In the genomic region with DNA sequence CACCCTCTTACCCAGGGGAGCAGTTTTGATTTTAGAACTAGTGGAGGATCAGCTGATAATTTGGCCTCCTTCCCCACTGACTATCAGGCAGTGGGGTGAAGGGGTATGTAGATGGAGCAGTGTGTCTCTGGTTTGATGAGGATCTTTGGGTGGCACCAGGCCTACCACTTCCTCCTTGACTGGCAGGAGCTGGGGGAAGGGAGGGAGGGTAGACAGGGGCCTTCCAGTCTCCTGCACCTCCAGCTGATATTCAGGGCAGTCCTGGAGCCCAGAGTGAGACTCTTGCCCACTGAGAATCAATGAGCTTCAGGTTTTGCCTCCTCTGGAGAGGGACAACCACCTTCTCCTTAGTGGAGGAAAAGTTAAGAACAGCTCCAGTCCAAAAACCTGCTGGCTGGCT, we compare ENCODE assay signal across 12 cellular contexts. TPM values are rescaled to one million over a fixed set of nuclear protein-coding genes. Genes with fewer than 3 reads are reported as not detected.
DNase-seq lines count a peak whose midpoint lies in the region; ATAC-seq and TF ChIP-seq lines count a peak whose summit lies in the region.
"Had no signal": no experiment of that assay in that cellular context is flagged by ENCODE, and none has a peak within 500 bp of the region (broad histone marks: within the 10 kb centered on the region; RNA-seq: fewer than 3 reads in every experiment).

No MANE protein-coding gene starts in this region.

- POLR2A ChIA-PET in OCI-LY7 (lab: Charles Lee) = interaction anchor here (0.7 to 2.1 kb wide), 5 partner anchors 23 to 167 kb away, joined by 3 to 5 read pairs (median 3); a partner anchor contains a TSS

- H3K9ac ChIP-seq in DND-41 (ENCODE audit: low read depth, low read length) (peak overlapping the region; percentile 16), rectal smooth muscle tissue (ENCODE audit: low read length) (no peak overlapping the region), H9 (ENCODE audit: extremely low read depth, insufficient read length, low read length) (no peak overlapping the region)

- DNase-seq in DND-41 (peak; percentile 66), OCI-LY7 (ENCODE audit: low spot score) (no peak), T1000 (lab: John Stamatoyannopoulos, UW) (no peak), H9 (no peak)
- peak; percentile 63 for DNase-seq in activated naive CD4-positive, alpha-beta T cell treated with anti-CD3 and anti-CD28 coated beads for 36 hours
- DNase-seq: caudate nucleus, DMS79, NCI-H146 had no signal

- peaks cover 63% of the 10 kb centered on the region for H3K4me1 Mint-ChIP-seq in activated naive CD4-positive, alpha-beta T cell treated with anti-CD3 and anti-CD28 coated beads for 36 hours (ENCODE audit: low read depth)
- peaks cover 20 to 21% of the 10 kb centered on the region in 2 experiments for H3K4me1 Mint-ChIP-seq in H9

- H3K4me3 ChIP-seq in DND-41 (ENCODE audit: low read depth in 1 of 2, low read length in 2 of 2) = no peak overlapping the region
- H3K4me3 ChIP-seq in OCI-LY7 (ENCODE audit: low read depth, low read length, poor library complexity, severe bottlenecking) = peak overlapping the region; percentile 94
- H3K4me3 ChIP-seq in rectal smooth muscle tissue (ENCODE audit: low read length) = peak overlapping the region; percentile 6

- ATAC-seq in DND-41 (ENCODE audit: insufficient read depth, low read depth) = 0 out of 3 replicates have a peak, but pooled peaks have one; percentile 15
- ATAC-seq in esophagus mucosa = no peak
- no peak for ATAC-seq in HG03045 (IDR thresholded peaks at IDR 0.05; ENCODE audit: unreplicated experiment)
- ATAC-seq: Panc1 had no signal

- H3K4me2 ChIP-seq in DND-41 (ENCODE audit: insufficient read depth, low read length) = peak overlapping the region; percentile 73; the same call in 1 of the 2 replicates
- peak overlapping the region; percentile 98 for H3K4me2 ChIP-seq in OCI-LY7 (ENCODE audit: low read length)
- no peak overlapping the region for H3K4me2 ChIP-seq in H9 (ENCODE audit: insufficient read depth, insufficient read length, low read length)

- H3K56ac ChIP-seq in H9 (ENCODE audit: insufficient read length, low read depth, low read length) = no peak overlapping the region

- H2BK20ac ChIP-seq in H9 (ENCODE audit: low read depth, low read length, poor library complexity, severe bottlenecking) = no peak overlapping the region

- H2AFZ ChIP-seq in DND-41 (ENCODE audit: low read depth, low read length) (no peak overlapping the region), OCI-LY7 (ENCODE audit: low read length) (no peak overlapping the region), H9 (ENCODE audit: low read length) (no peak overlapping the region)

- no peak overlapping the region for H2BK5ac ChIP-seq in H9 (ENCODE audit: insufficient read length, low read length)

- H3K27ac ChIP-seq in DND-41 (ENCODE audit: low read length) (peak overlapping the region; percentile 42), OCI-LY7 (ENCODE audit: low read depth, low read length, poor library complexity, severe bottlenecking) (peak overlapping the region; percentile 36), rectal smooth muscle tissue (ENCODE audit: low read depth, low read length) (no peak overlapping the region), H9 (ENCODE audit: insufficient read length, low read depth, low read length) (no peak overlapping the region)

- no peak overlapping the region for H3K14ac ChIP-seq in H9 (ENCODE audit: insufficient read depth, low read length)

- H3K36me3 ChIP-seq in DND-41 (ENCODE audit: insufficient read depth, low read length) = peaks cover 32% of the 10 kb centered on the region
- peaks cover 29% of the 10 kb centered on the region; the same call in 1 of the 2 replicates for H3K36me3 ChIP-seq in OCI-LY7 (ENCODE audit: insufficient read depth, low read length)
- no peaks in the 10 kb centered on the region for H3K36me3 ChIP-seq in rectal smooth muscle tissue (ENCODE audit: control insufficient read depth, insufficient read depth, low read length)

- no peak overlapping the region for H2BK120ac ChIP-seq in H9 (ENCODE audit: low read depth, low read length, poor library complexity, severe bottlenecking)

- no peak overlapping the region for H4K91ac ChIP-seq in H9 (ENCODE audit: insufficient read length, low read depth, low read length)

- H2AK5ac ChIP-seq in H9 (ENCODE audit: insufficient read length, low read length) = no peak overlapping the region

- peaks cover 20% of the 10 kb centered on the region for H4K20me1 ChIP-seq in DND-41 (ENCODE audit: insufficient read depth, low read length)
- no peaks in the 10 kb centered on the region for H4K20me1 ChIP-seq in OCI-LY7 (ENCODE audit: insufficient read depth, low read length)
- no peaks in the 10 kb centered on the region for H4K20me1 ChIP-seq in H9 (ENCODE audit: control insufficient read depth, insufficient read depth, insufficient read length)

- no peaks in the 10 kb centered on the region for H3K9me3 Mint-ChIP-seq in activated naive CD4-positive, alpha-beta T cell treated with anti-CD3 and anti-CD28 coated beads for 36 hours
- no peaks in the 10 kb centered on the region for H3K9me3 Mint-ChIP-seq in H9

- no peaks in the 10 kb centered on the region for H3K27me3 Mint-ChIP-seq in activated naive CD4-positive, alpha-beta T cell treated with anti-CD3 and anti-CD28 coated beads for 36 hours (ENCODE audit: low read depth)
- no peaks in the 10 kb centered on the region; the same call in 1 of the 2 replicates for H3K27me3 Mint-ChIP-seq in H9 (ENCODE audit: low read depth)

- H3T11ph ChIP-seq in H9 (ENCODE audit: low read length) = no peak overlapping the region

- H2BK15ac ChIP-seq in H9 (ENCODE audit: low read depth, low read length) = no peak overlapping the region

- intact Hi-C loops in OCI-LY7 (cut with micrococcal nuclease; ENCODE audit: unreplicated experiment) = no loop called here
- intact Hi-C loops in activated naive CD4-positive, alpha-beta T cell treated with anti-CD3 and anti-CD28 coated beads for 36 hours (cut with micrococcal nuclease) = no loop called here

- H3K18ac ChIP-seq in H9 (ENCODE audit: insufficient read length, low read depth, low read length) = no peak overlapping the region

- H3K4me1 ChIP-seq in DND-41 (ENCODE audit: insufficient read depth, low read length) = peaks cover 67% of the 10 kb centered on the region
- peaks cover 70% of the 10 kb centered on the region for H3K4me1 ChIP-seq in OCI-LY7 (ENCODE audit: insufficient read depth, low read length, poor library complexity, severe bottlenecking)
- H3K4me1 ChIP-seq in rectal smooth muscle tissue (ENCODE audit: control insufficient read depth, insufficient read depth, low read length) = no peaks in the 10 kb centered on the region
- peaks cover 2% of the 10 kb centered on the region; the same call in 1 of the 2 replicates for H3K4me1 ChIP-seq in H9 (ENCODE audit: insufficient read depth, low read length)

- H3K23ac ChIP-seq in H9 (ENCODE audit: insufficient read length, low read depth, low read length) = no peak overlapping the region

- H4K8ac ChIP-seq in H9 (replicated peaks; ENCODE audit: insufficient read length, low read depth, low read length) = no peak overlapping the region

- H3K4me3 Mint-ChIP-seq in activated naive CD4-positive, alpha-beta T cell treated with anti-CD3 and anti-CD28 coated beads for 36 hours = peak overlapping the region; percentile 81
- H3K4me3 Mint-ChIP-seq in H9 = no peak overlapping the region

- H3K79me2 ChIP-seq in DND-41 (ENCODE audit: insufficient read depth, low read length) = peaks cover 71% of the 10 kb centered on the region
- H3K79me2 ChIP-seq in OCI-LY7 (ENCODE audit: insufficient read depth, low read depth, low read length) = peaks cover 41% of the 10 kb centered on the region; the same call in 1 of the 2 replicates
- H3K79me2 ChIP-seq in H9 (ENCODE audit: insufficient read depth, low read length) = no peaks in the 10 kb centered on the region

- CTCF ChIA-PET in OCI-LY7 (lab: Charles Lee; ENCODE audit: unreplicated experiment) = interaction anchor here (1.3 kb wide), 1 partner anchor 27 kb away, joined by 4 read pairs; no protein-coding TSS in a partner anchor
- CTCF ChIA-PET in activated naive CD4-positive, alpha-beta T cell treated with anti-CD3 and anti-CD28 coated beads for 36 hours (lab: Charles Lee) = interaction anchor here (0.6 to 7.5 kb wide), 4 partner anchors 29 to 239 kb away, joined by 3 to 188 read pairs (median 53); a partner anchor contains a TSS

- H2BK12ac ChIP-seq in H9 (ENCODE audit: insufficient read length, low read depth, low read length) = no peak overlapping the region

- no peaks in the 10 kb centered on the region for H3K23me2 ChIP-seq in H9 (ENCODE audit: insufficient read length, low read depth, low read length, poor library complexity, severe bottlenecking)

- no TSS peak for BruUV-seq in OCI-LY7 (replicated peaks; lab: Mats Ljungman, UMichigan)

- no peak for TF ChIP-seq CTCF in DND-41 (IDR thresholded peaks at IDR 0.05; ENCODE audit: borderline replicate concordance, extremely low read depth, low read length, poor library complexity, severe bottlenecking)
- no peak for TF ChIP-seq CTCF in OCI-LY7 (conservative IDR thresholded peaks at IDR 0.05; ENCODE audit: low read length)
- TF ChIP-seq CTCF in H9 (conservative IDR thresholded peaks at IDR 0.05) = no peak

- H3K27me3 ChIP-seq in DND-41 (ENCODE audit: insufficient read depth, low read length, poor library complexity) (no peaks in the 10 kb centered on the region), rectal smooth muscle tissue (ENCODE audit: control insufficient read depth, insufficient read depth, low read length) (no peaks in the 10 kb centered on the region), H9 (ENCODE audit: insufficient read depth, low read length) (no peaks in the 10 kb centered on the region)

- no peak overlapping the region for H3K4ac ChIP-seq in H9 (ENCODE audit: low read depth, low read length)

- no peaks in the 10 kb centered on the region for H3K9me3 ChIP-seq in DND-41 (ENCODE audit: insufficient read depth, low read length, severe bottlenecking)
- no peaks in the 10 kb centered on the region for H3K9me3 ChIP-seq in OCI-LY7 (ENCODE audit: low read length)
- no peaks in the 10 kb centered on the region for H3K9me3 ChIP-seq in H9 (ENCODE audit: control insufficient read depth, low read depth, low read length)

- H3K27ac Mint-ChIP-seq in activated naive CD4-positive, alpha-beta T cell treated with anti-CD3 and anti-CD28 coated beads for 36 hours = peak overlapping the region; percentile 94
- no peak overlapping the region for H3K27ac Mint-ChIP-seq in H9

- peaks cover 23% of the 10 kb centered on the region for H3K36me3 Mint-ChIP-seq in activated naive CD4-positive, alpha-beta T cell treated with anti-CD3 and anti-CD28 coated beads for 36 hours (ENCODE audit: low read depth)
- peaks cover 0 to 4% (median 1%) of the 10 kb centered on the region in 3 experiments; a peak in 3 of 7 replicates for H3K36me3 Mint-ChIP-seq in H9 (ENCODE audit: insufficient read depth in 1 of 3, low read depth in 3 of 3)

- no peaks in the 10 kb centered on the region for H3K9me2 ChIP-seq in OCI-LY7 (ENCODE audit: insufficient read depth, low read length)

- H3K79me1 ChIP-seq in H9 (ENCODE audit: insufficient read depth, low read depth, low read length, poor library complexity, severe bottlenecking) = no peaks in the 10 kb centered on the region

- no peak overlapping the region for H4K5ac ChIP-seq in H9 (ENCODE audit: insufficient read length, low read depth, low read length)

RNA-seq across cellular contexts. Expression of a gene that starts 3.2 kb away (rescaled TPM):
- 56.8 and 60.0 TPM in 2 replicates for total RNA-seq in OCI-LY7 (2014; rRNA removed; shearing (Covaris generic))
- 53.7 and 53.8 TPM in 2 replicates for total RNA-seq in OCI-LY7 (2022)
- 10 to 100 TPM; 89.9 to 90.6 TPM for total RNA-seq in activated naive CD4-positive, alpha-beta T cell treated with anti-CD3 and anti-CD28 coated beads for 36 hours
- total RNA-seq in H9 (2021) = 5.4 and 5.6 TPM in 2 replicates
- 27.3 TPM for total RNA-seq in esophagus mucosa

RNA-seq across cellular contexts. Expression of a gene that starts 41.3 kb away (rescaled TPM):
- 29.6 and 31.0 TPM in 2 replicates for total RNA-seq in OCI-LY7 (2014; rRNA removed; shearing (Covaris generic))
- total RNA-seq in OCI-LY7 (2022) (59.5 and 65.4 TPM in 2 replicates), H9 (2021) (21.1 and 22.8 TPM in 2 replicates), esophagus mucosa (14.3 TPM)
- 10 to 100 TPM; 32.4 to 38.2 TPM for total RNA-seq in activated naive CD4-positive, alpha-beta T cell treated with anti-CD3 and anti-CD28 coated beads for 36 hours

RNA-seq across cellular contexts. Expression of a gene that starts 41.5 kb away (rescaled TPM):
- 4.6 and 6.1 TPM in 2 replicates for total RNA-seq in OCI-LY7 (2014; rRNA removed; shearing (Covaris generic))
- total RNA-seq in OCI-LY7 (2022) (11.9 and 13.1 TPM in 2 replicates), H9 (2021) (11.7 and 13.9 TPM in 2 replicates), esophagus mucosa (38.5 TPM)
- 10 to 100 TPM; 10.8 to 11.2 TPM for total RNA-seq in activated naive CD4-positive, alpha-beta T cell treated with anti-CD3 and anti-CD28 coated beads for 36 hours

Comparison
In these comparisons a context has a peak if more than half of its experiments do, and no peak if none do; other contexts are left out.
1. DNase-seq: peak in DND-41 (single experiment) and activated naive CD4-positive, alpha-beta T cell treated with anti-CD3 and anti-CD28 coated beads for 36 hours (single experiment); none in OCI-LY7 (single experiment), T1000 (single experiment) and H9 (single experiment).
2. H3K27ac ChIP-seq: peak in DND-41 (single experiment) and OCI-LY7 (single experiment); none in rectal smooth muscle tissue (single experiment) and H9 (single experiment).
3. H3K4me3 ChIP-seq: peak in OCI-LY7 (single experiment) and rectal smooth muscle tissue (single experiment); none in DND-41 (0 of 2).